Comparison of ENCODE assay signal across 1 cellular context in the genomic region with DNA sequence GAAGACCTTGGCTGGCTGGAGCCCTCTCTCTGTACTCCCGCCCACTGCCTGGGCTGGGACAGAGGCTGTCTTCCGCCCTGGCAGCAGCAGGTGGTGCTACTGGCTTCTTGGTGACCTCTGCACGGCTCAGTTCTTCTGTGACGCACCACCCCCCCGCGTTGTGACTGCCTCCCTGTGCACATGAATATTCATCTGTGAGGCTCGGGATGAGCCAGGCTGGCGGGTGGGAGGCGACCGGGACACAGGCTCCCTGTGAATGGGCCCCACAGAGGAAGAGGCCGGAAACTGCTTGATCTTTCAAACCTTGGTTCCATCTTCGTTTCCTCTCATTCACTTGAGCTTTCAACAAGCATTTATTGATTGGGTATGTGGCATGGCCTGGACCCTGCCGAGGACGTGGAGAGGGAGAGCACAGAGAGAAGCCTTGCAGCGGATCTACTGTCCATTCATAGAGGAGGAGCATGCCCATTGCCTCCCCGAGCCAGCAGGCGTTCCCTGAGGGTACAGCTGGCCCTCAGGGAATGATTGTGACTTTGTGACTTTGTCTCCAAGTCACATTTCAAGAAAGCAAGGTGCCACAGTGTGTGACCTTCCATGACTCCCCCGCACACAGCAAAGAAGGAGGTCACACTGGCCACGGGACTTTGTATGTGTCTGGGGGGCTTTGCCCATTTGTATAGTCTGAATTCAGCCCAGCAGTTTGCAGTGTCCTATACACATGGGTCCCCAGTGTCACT.
A peak's percentile ranks its signal among the peaks of the same experiment; 100 is the strongest.
TF ChIP-seq lines count a peak whose summit lies in the region.

No MANE protein-coding gene starts in this region.

TF ChIP-seq in H1, 55 proteins besides CTCF, POLR2A, EP300 and RAD21 (continued from another document):
- no peak for TF ChIP-seq ATF2 (IDR thresholded peaks at IDR 0.05; ENCODE audit: low read length)
- TF ChIP-seq CREB1 (IDR thresholded peaks at IDR 0.05), result peak; percentile 72
- no peak for TF ChIP-seq RFX5 (IDR thresholded peaks at IDR 0.05; ENCODE audit: borderline replicate concordance, low read depth, low read length)
- TF ChIP-seq SP1 (IDR thresholded peaks at IDR 0.05; ENCODE audit: low read depth, low read length), result no peak
- TF ChIP-seq TCF12 (IDR thresholded peaks at IDR 0.05; ENCODE audit: low read depth, low read length), result peak; percentile 72; the same call in 1 of the 2 replicates
